ENCODE assay signal across 8 cellular contexts in genomic region chr10:104329754-104330153, GRCh38. TPM values are rescaled to one million over a fixed set of nuclear protein-coding genes. Genes with fewer than 3 reads are reported as not detected.
DNase-seq lines count a peak whose midpoint lies in the region; ATAC-seq and TF ChIP-seq lines count a peak whose summit lies in the region.

No MANE protein-coding gene starts in this region.

- H3K27ac Mint-ChIP-seq in activated CD4-positive, alpha-beta memory T cell treated with anti-CD3 and anti-CD28 coated beads, Interleukin-2, amount 10 ng/mL, durations not matched to agents 7 days and 5 days, result peak overlapping the region; percentile 94
- H3K27ac Mint-ChIP-seq in glutamatergic neuron (ENCODE audit: unreplicated experiment), result peak overlapping the region; percentile 98
- H3K27ac Mint-ChIP-seq in stimulated activated effector memory CD8-positive, alpha-beta T cell treated with anti-CD3 and anti-CD28 coated beads, Interleukin-12 subunit alpha, Interleukin-12 subunit beta, amount 100 ng/mL, for 72 hours, result peak overlapping the region; percentile 95

- no peaks in the 10 kb centered on the region for H3K27me3 Mint-ChIP-seq in activated CD4-positive, alpha-beta memory T cell treated with anti-CD3 and anti-CD28 coated beads, Interleukin-2, amount 10 ng/mL, durations not matched to agents 7 days and 5 days
- peaks cover 14% of the 10 kb centered on the region for H3K27me3 Mint-ChIP-seq in glutamatergic neuron (ENCODE audit: unreplicated experiment)

- ATAC-seq in stimulated activated effector memory CD8-positive, alpha-beta T cell treated with anti-CD3 and anti-CD28 coated beads, Interleukin-12 subunit alpha, Interleukin-12 subunit beta, amount 100 ng/mL, for 72 hours, result peak; percentile 0
- ATAC-seq in GM19455 (IDR thresholded peaks at IDR 0.05; ENCODE audit: unreplicated experiment), result no peak
- ATAC-seq in HG03460 (IDR thresholded peaks at IDR 0.05; ENCODE audit: unreplicated experiment), result no peak
- no peak for ATAC-seq in GM18498 (IDR thresholded peaks at IDR 0.05; ENCODE audit: unreplicated experiment)

- TF ChIP-seq CTCF in glutamatergic neuron (IDR thresholded peaks at IDR 0.05; ENCODE audit: partially characterized antibody, unreplicated experiment), result no peak

- DNase-seq in HCEC 1CT (peak; percentile 60), glutamatergic neuron (no peak), SK-N-DZ (ENCODE audit: low spot score) (no peak)
- no peak for DNase-seq in activated CD4-positive, alpha-beta memory T cell treated with anti-CD3 and anti-CD28 coated beads, Interleukin-2, amount 10 ng/mL, durations not matched to agents 7 days and 5 days
- no peak for DNase-seq in stimulated activated effector memory CD8-positive, alpha-beta T cell treated with anti-CD3 and anti-CD28 coated beads, Interleukin-12 subunit alpha, Interleukin-12 subunit beta, amount 100 ng/mL, for 72 hours (ENCODE audit: low spot score in 2 of 2)

- POLR2A ChIA-PET in activated CD4-positive, alpha-beta memory T cell treated with anti-CD3 and anti-CD28 coated beads, Interleukin-2, amount 10 ng/mL, durations not matched to agents 7 days and 5 days (lab: Charles Lee), result interaction anchor here (1.3 to 2.8 kb wide), 4 partner anchors 8 to 24 kb away, joined by 3 to 30 read pairs (median 6); partner anchors contain the start of gene ITPRIP

- H3K4me3 Mint-ChIP-seq in activated CD4-positive, alpha-beta memory T cell treated with anti-CD3 and anti-CD28 coated beads, Interleukin-2, amount 10 ng/mL, durations not matched to agents 7 days and 5 days, result peak overlapping the region; percentile 59
- H3K4me3 Mint-ChIP-seq in glutamatergic neuron (ENCODE audit: unreplicated experiment), result no peak overlapping the region
- H3K4me3 Mint-ChIP-seq in stimulated activated effector memory CD8-positive, alpha-beta T cell treated with anti-CD3 and anti-CD28 coated beads, Interleukin-12 subunit alpha, Interleukin-12 subunit beta, amount 100 ng/mL, for 72 hours, result peak overlapping the region; percentile 77

- CTCF ChIA-PET in activated CD4-positive, alpha-beta memory T cell treated with anti-CD3 and anti-CD28 coated beads, Interleukin-2, amount 10 ng/mL, durations not matched to agents 7 days and 5 days (lab: Charles Lee), result interaction anchor here (0.9 to 4.1 kb wide), 7 partner anchors 9 to 38 kb away, joined by 3 to 16 read pairs (median 4); partner anchors contain the start of genes CFAP58 and ITPRIP

- H3K36me3 Mint-ChIP-seq in activated CD4-positive, alpha-beta memory T cell treated with anti-CD3 and anti-CD28 coated beads, Interleukin-2, amount 10 ng/mL, durations not matched to agents 7 days and 5 days (ENCODE audit: low read depth), result peaks cover 35% of the 10 kb centered on the region
- no peaks in the 10 kb centered on the region for H3K36me3 Mint-ChIP-seq in glutamatergic neuron (ENCODE audit: unreplicated experiment)
- H3K36me3 Mint-ChIP-seq in stimulated activated effector memory CD8-positive, alpha-beta T cell treated with anti-CD3 and anti-CD28 coated beads, Interleukin-12 subunit alpha, Interleukin-12 subunit beta, amount 100 ng/mL, for 72 hours, result peaks cover 50% of the 10 kb centered on the region

- H3K4me1 Mint-ChIP-seq in activated CD4-positive, alpha-beta memory T cell treated with anti-CD3 and anti-CD28 coated beads, Interleukin-2, amount 10 ng/mL, durations not matched to agents 7 days and 5 days, result peaks cover 92% of the 10 kb centered on the region
- H3K4me1 Mint-ChIP-seq in glutamatergic neuron (ENCODE audit: low read depth, unreplicated experiment), result peaks cover 73% of the 10 kb centered on the region
- peaks cover 92% of the 10 kb centered on the region for H3K4me1 Mint-ChIP-seq in stimulated activated effector memory CD8-positive, alpha-beta T cell treated with anti-CD3 and anti-CD28 coated beads, Interleukin-12 subunit alpha, Interleukin-12 subunit beta, amount 100 ng/mL, for 72 hours

- H3K9me3 Mint-ChIP-seq in activated CD4-positive, alpha-beta memory T cell treated with anti-CD3 and anti-CD28 coated beads, Interleukin-2, amount 10 ng/mL, durations not matched to agents 7 days and 5 days, result no peaks in the 10 kb centered on the region
- H3K9me3 Mint-ChIP-seq in glutamatergic neuron (ENCODE audit: unreplicated experiment), result peaks cover 16% of the 10 kb centered on the region
- H3K9me3 Mint-ChIP-seq in stimulated activated effector memory CD8-positive, alpha-beta T cell treated with anti-CD3 and anti-CD28 coated beads, Interleukin-12 subunit alpha, Interleukin-12 subunit beta, amount 100 ng/mL, for 72 hours, result no peaks in the 10 kb centered on the region

RNA-seq across cellular contexts. Expression of gene ITPRIP, which starts 8.5 kb away (rescaled TPM):
- 10 to 100 TPM; 24.6 to 25.9 TPM for total RNA-seq in activated CD4-positive, alpha-beta memory T cell treated with anti-CD3 and anti-CD28 coated beads, Interleukin-2, amount 10 ng/mL, durations not matched to agents 7 days and 5 days
- 19.8 TPM for total RNA-seq in glutamatergic neuron (ENCODE audit: unreplicated experiment)
- polyA plus RNA-seq in SK-N-DZ (2014; cell fraction: cytosol; rRNA removed), result 0.40 and 0.52 TPM in 2 replicates
- polyA plus RNA-seq in SK-N-DZ (2014; cell fraction: nucleus; rRNA removed), result 0.04 and 0.88 TPM in 2 replicates

RNA-seq across cellular contexts. Expression of gene CFAP58, which starts 23.9 kb away (rescaled TPM):
- total RNA-seq in activated CD4-positive, alpha-beta memory T cell treated with anti-CD3 and anti-CD28 coated beads, Interleukin-2, amount 10 ng/mL, durations not matched to agents 7 days and 5 days, result under 1 TPM; 0.45 to 0.58 TPM
- 2.2 TPM for total RNA-seq in glutamatergic neuron (ENCODE audit: unreplicated experiment)
- 0.05 TPM in 1 of 2 replicates, not detected in the other for polyA plus RNA-seq in SK-N-DZ (2014; cell fraction: cytosol; rRNA removed)
- 0.07 TPM in 1 of 2 replicates, not detected in the other for polyA plus RNA-seq in SK-N-DZ (2014; cell fraction: nucleus; rRNA removed)
